ENCODE assay signal across 24 cellular contexts in genomic region chr1:214463596-214463995, GRCh38.
A peak's percentile ranks its signal among the peaks of the same experiment; 100 is the strongest.
DNase-seq lines count a peak whose midpoint lies in the region; ATAC-seq and TF ChIP-seq lines count a peak whose summit lies in the region.
"Had no signal": no experiment of that assay in that cellular context is flagged by ENCODE, and none has a peak within 500 bp of the region (broad histone marks: within the 10 kb centered on the region; RNA-seq: fewer than 3 reads in every experiment).

No MANE protein-coding gene starts in this region.

- TF ChIP-seq CTCF in glutamatergic neuron (IDR thresholded peaks at IDR 0.05; ENCODE audit: partially characterized antibody, unreplicated experiment) (no peak), psoas muscle (IDR thresholded peaks at IDR 0.05) (no peak)
- TF ChIP-seq CTCF in activated CD8-positive, alpha-beta T cell treated with anti-CD3 and anti-CD28 coated beads for 36 hours (IDR thresholded peaks at IDR 0.05) = no peak

- H3K9me3 ChIP-seq in psoas muscle = no peaks in the 10 kb centered on the region
- H3K9me3 ChIP-seq: BLaER1, suprapubic skin, uterus had no signal

- 36 to 47% (median 42%) methylated on average over 2 of the region's 2 CpGs for WGBS in psoas muscle, 3 donors

- peak overlapping the region; percentile 21 for H3K27ac Mint-ChIP-seq in activated T-helper 2 cell treated with anti-CD3 and anti-CD28 coated beads, Interferon-gamma antibody, Interleukin-2, Interleukin-4, amounts not matched to agents 10 μg/mL and 5 μg/mL and 100 μg/mL, durations not matched to agents 14 hours and 24 hours and 36 hours
- peak overlapping the region; percentile 91 for H3K27ac Mint-ChIP-seq in glutamatergic neuron (ENCODE audit: unreplicated experiment)
- H3K27ac Mint-ChIP-seq in activated CD8-positive, alpha-beta T cell treated with anti-CD3 and anti-CD28 coated beads for 36 hours = no peak overlapping the region
- H3K27ac Mint-ChIP-seq: activated CD4-positive, alpha-beta memory T cell treated with anti-CD3 and anti-CD28 coated beads, Interleukin-2, amount 10 ng/mL, durations not matched to agents 7 days and 5 days; activated naive CD8-positive, alpha-beta T cell treated with anti-CD3 and anti-CD28 coated beads, Interleukin-2, amount 50 U/mL, for 24 hours; stimulated activated naive B cell treated with anti-CD40 and anti-IgM and Interleukin-4, amounts not matched to agents 10 μg/mL and 1 μg/mL and 100 μg/mL, for 72 hours had no signal

- peak overlapping the region; percentile 67 for H3K27ac ChIP-seq in psoas muscle
- H3K27ac ChIP-seq: BLaER1, KMS-11, suprapubic skin, uterus had no signal

- H3K36me3 ChIP-seq in psoas muscle (ENCODE audit: insufficient read depth in 1 of 2, low read depth in 1 of 2) = peaks cover 0 to 13% of the 10 kb centered on the region in 2 donors
- H3K36me3 ChIP-seq: BLaER1, suprapubic skin, uterus had no signal

- intact Hi-C loops in activated T-helper 2 cell treated with anti-CD3 and anti-CD28 coated beads, Interferon-gamma antibody, Interleukin-2, Interleukin-4, amounts not matched to agents 10 μg/mL and 5 μg/mL and 100 μg/mL, durations not matched to agents 14 hours and 24 hours and 36 hours (cut with micrococcal nuclease) = no loop called here
- intact Hi-C loops in psoas muscle (cut with DNase I) = no loop called here
- intact Hi-C loops in activated CD8-positive, alpha-beta T cell treated with anti-CD3 and anti-CD28 coated beads for 36 hours (cut with micrococcal nuclease) = no loop called here

- ATAC-seq in GM18867 (IDR thresholded peaks at IDR 0.05; ENCODE audit: unreplicated experiment) (peak; percentile 43), psoas muscle (peak in 3 of 4 donors; percentile 17 to 40 (median 30))
- no peak for ATAC-seq in activated CD8-positive, alpha-beta T cell treated with anti-CD3 and anti-CD28 coated beads for 36 hours
- ATAC-seq: activated CD4-positive, CD25-positive, alpha-beta regulatory T cell treated with anti-CD3 and anti-CD28 coated beads, Interleukin-2, amount 50 U/mL, for 24 hours; activated naive CD8-positive, alpha-beta T cell treated with anti-CD3 and anti-CD28 coated beads, Interleukin-2, amount 50 U/mL, for 24 hours; stimulated activated naive B cell treated with anti-CD40 and anti-IgM and Interleukin-4, amounts not matched to agents 10 μg/mL and 1 μg/mL and 100 μg/mL, for 72 hours had no signal

- H3K4me3 Mint-ChIP-seq in activated T-helper 2 cell treated with anti-CD3 and anti-CD28 coated beads, Interferon-gamma antibody, Interleukin-2, Interleukin-4, amounts not matched to agents 10 μg/mL and 5 μg/mL and 100 μg/mL, durations not matched to agents 14 hours and 24 hours and 36 hours (ENCODE audit: low read depth) = no peak overlapping the region
- H3K4me3 Mint-ChIP-seq in glutamatergic neuron (ENCODE audit: unreplicated experiment) = no peak overlapping the region
- no peak overlapping the region for H3K4me3 Mint-ChIP-seq in activated CD8-positive, alpha-beta T cell treated with anti-CD3 and anti-CD28 coated beads for 36 hours
- H3K4me3 Mint-ChIP-seq: activated CD4-positive, alpha-beta memory T cell treated with anti-CD3 and anti-CD28 coated beads, Interleukin-2, amount 10 ng/mL, durations not matched to agents 7 days and 5 days; activated naive CD8-positive, alpha-beta T cell treated with anti-CD3 and anti-CD28 coated beads, Interleukin-2, amount 50 U/mL, for 24 hours; naive B cell; stimulated activated naive B cell treated with anti-CD40 and anti-IgM and Interleukin-4, amounts not matched to agents 10 μg/mL and 1 μg/mL and 100 μg/mL, for 72 hours had no signal

- no peak overlapping the region for H3K4me3 ChIP-seq in psoas muscle
- H3K4me3 ChIP-seq: BLaER1, suprapubic skin, uterus had no signal

- CTCF ChIA-PET in activated CD8-positive, alpha-beta T cell treated with anti-CD3 and anti-CD28 coated beads for 36 hours (lab: Charles Lee) = interaction anchor here (1.5 kb wide), 1 partner anchor 10 kb away, joined by 4 read pairs; no protein-coding TSS in a partner anchor

- H3K36me3 Mint-ChIP-seq in activated T-helper 2 cell treated with anti-CD3 and anti-CD28 coated beads, Interferon-gamma antibody, Interleukin-2, Interleukin-4, amounts not matched to agents 10 μg/mL and 5 μg/mL and 100 μg/mL, durations not matched to agents 14 hours and 24 hours and 36 hours (ENCODE audit: low read depth) = peaks cover 43% of the 10 kb centered on the region
- H3K36me3 Mint-ChIP-seq in glutamatergic neuron (ENCODE audit: unreplicated experiment) = no peaks in the 10 kb centered on the region
- no peaks in the 10 kb centered on the region for H3K36me3 Mint-ChIP-seq in activated CD8-positive, alpha-beta T cell treated with anti-CD3 and anti-CD28 coated beads for 36 hours (ENCODE audit: low read depth)
- H3K36me3 Mint-ChIP-seq: naive B cell; stimulated activated naive B cell treated with anti-CD40 and anti-IgM and Interleukin-4, amounts not matched to agents 10 μg/mL and 1 μg/mL and 100 μg/mL, for 72 hours had no signal

- no peak for DNase-seq in activated T-helper 2 cell treated with anti-CD3 and anti-CD28 coated beads, Interferon-gamma antibody, Interleukin-2, Interleukin-4, amounts not matched to agents 10 μg/mL and 5 μg/mL and 100 μg/mL, durations not matched to agents 14 hours and 24 hours and 36 hours (ENCODE audit: low spot score)
- DNase-seq in glutamatergic neuron (no peak), psoas muscle (no peak), NCI-H146 (lab: John Stamatoyannopoulos, UW) (no peak), OCI-M2 (lab: John Stamatoyannopoulos, UW; ENCODE audit: unreplicated experiment) (no peak), NCI-H748 (lab: John Stamatoyannopoulos, UW; ENCODE audit: unreplicated experiment) (no peak)
- no peak for DNase-seq in activated CD8-positive, alpha-beta T cell treated with anti-CD3 and anti-CD28 coated beads for 36 hours
- DNase-seq: activated CD4-positive, alpha-beta memory T cell treated with anti-CD3 and anti-CD28 coated beads, Interleukin-2, amount 10 ng/mL, durations not matched to agents 7 days and 5 days; activated gamma-delta T cell treated with Interleukin-2 at 50 U/mL for 16 hours; activated naive CD8-positive, alpha-beta T cell treated with anti-CD3 and anti-CD28 coated beads, Interleukin-2, amount 50 U/mL, for 24 hours; DMS79; naive B cell; NCI-H187; NCI-H774; nucleus accumbens; Right ventricle myocardium superior; stimulated activated CD4-positive, alpha-beta T cell treated with anti-CD3 and anti-CD28 coated beads, Interleukin-4, amount 100 ng/mL, for 24 hours; stimulated activated naive B cell treated with anti-CD40 and anti-IgM and Interleukin-4, amounts not matched to agents 10 μg/mL and 1 μg/mL and 100 μg/mL, for 72 hours; uterus had no signal

- H3K4me1 ChIP-seq in psoas muscle = peaks cover 54% of the 10 kb centered on the region
- H3K4me1 ChIP-seq: BLaER1, uterus had no signal

- H3K4me1 Mint-ChIP-seq in activated T-helper 2 cell treated with anti-CD3 and anti-CD28 coated beads, Interferon-gamma antibody, Interleukin-2, Interleukin-4, amounts not matched to agents 10 μg/mL and 5 μg/mL and 100 μg/mL, durations not matched to agents 14 hours and 24 hours and 36 hours (ENCODE audit: low read depth) = peaks cover 34% of the 10 kb centered on the region
- H3K4me1 Mint-ChIP-seq in glutamatergic neuron (ENCODE audit: low read depth, unreplicated experiment) = peaks cover 26% of the 10 kb centered on the region
- H3K4me1 Mint-ChIP-seq in activated CD8-positive, alpha-beta T cell treated with anti-CD3 and anti-CD28 coated beads for 36 hours (ENCODE audit: low read depth) = no peaks in the 10 kb centered on the region
- H3K4me1 Mint-ChIP-seq: activated CD4-positive, alpha-beta memory T cell treated with anti-CD3 and anti-CD28 coated beads, Interleukin-2, amount 10 ng/mL, durations not matched to agents 7 days and 5 days; activated naive CD8-positive, alpha-beta T cell treated with anti-CD3 and anti-CD28 coated beads, Interleukin-2, amount 50 U/mL, for 24 hours; naive B cell; stimulated activated naive B cell treated with anti-CD40 and anti-IgM and Interleukin-4, amounts not matched to agents 10 μg/mL and 1 μg/mL and 100 μg/mL, for 72 hours had no signal

- no peaks in the 10 kb centered on the region for H3K9me3 Mint-ChIP-seq in activated T-helper 2 cell treated with anti-CD3 and anti-CD28 coated beads, Interferon-gamma antibody, Interleukin-2, Interleukin-4, amounts not matched to agents 10 μg/mL and 5 μg/mL and 100 μg/mL, durations not matched to agents 14 hours and 24 hours and 36 hours
- H3K9me3 Mint-ChIP-seq in glutamatergic neuron (ENCODE audit: unreplicated experiment) = peaks cover 9% of the 10 kb centered on the region
- H3K9me3 Mint-ChIP-seq in activated CD8-positive, alpha-beta T cell treated with anti-CD3 and anti-CD28 coated beads for 36 hours = no peaks in the 10 kb centered on the region
- H3K9me3 Mint-ChIP-seq: activated CD4-positive, alpha-beta memory T cell treated with anti-CD3 and anti-CD28 coated beads, Interleukin-2, amount 10 ng/mL, durations not matched to agents 7 days and 5 days; activated naive CD8-positive, alpha-beta T cell treated with anti-CD3 and anti-CD28 coated beads, Interleukin-2, amount 50 U/mL, for 24 hours had no signal

- H3K27me3 ChIP-seq in psoas muscle (ENCODE audit: insufficient read depth in 3 of 3, low read length in 2 of 3) = no peaks in the 10 kb centered on the region
- H3K27me3 ChIP-seq: BLaER1, suprapubic skin, uterus had no signal

- H3K27me3 Mint-ChIP-seq in activated T-helper 2 cell treated with anti-CD3 and anti-CD28 coated beads, Interferon-gamma antibody, Interleukin-2, Interleukin-4, amounts not matched to agents 10 μg/mL and 5 μg/mL and 100 μg/mL, durations not matched to agents 14 hours and 24 hours and 36 hours (ENCODE audit: low read depth) = no peaks in the 10 kb centered on the region
- peaks cover 4% of the 10 kb centered on the region for H3K27me3 Mint-ChIP-seq in glutamatergic neuron (ENCODE audit: unreplicated experiment)
- H3K27me3 Mint-ChIP-seq in activated CD8-positive, alpha-beta T cell treated with anti-CD3 and anti-CD28 coated beads for 36 hours = no peaks in the 10 kb centered on the region

- POLR2A ChIA-PET in activated CD8-positive, alpha-beta T cell treated with anti-CD3 and anti-CD28 coated beads for 36 hours (lab: Charles Lee) = no interaction called here
